8 cellular contexts compared by ENCODE assay signal in genomic region chr17:31549525-31550388, GRCh38.
DNase-seq lines count a peak whose midpoint lies in the region; ATAC-seq and TF ChIP-seq lines count a peak whose summit lies in the region.

No MANE protein-coding gene starts in this region.

- intact Hi-C loops in left lung (cut with DNase I) = loop anchor here (10.0 kb wide), 1 partner anchor 295 kb away; no protein-coding TSS in a partner anchor

- H3K27ac Mint-ChIP-seq in activated CD4-positive, alpha-beta T cell treated with anti-CD3 and anti-CD28 coated beads, Interleukin-2, amount 10 ng/mL, durations not matched to agents 7 days and 5 days = peak overlapping the region; percentile 85

- no peaks in the 10 kb centered on the region for H3K27me3 ChIP-seq in left lung

- peak; percentile 81 for ATAC-seq in HG03432 (IDR thresholded peaks at IDR 0.05; ENCODE audit: unreplicated experiment)
- ATAC-seq in left lung = peak; percentile 97

- CTCF ChIA-PET in activated CD4-positive, alpha-beta T cell treated with anti-CD3 and anti-CD28 coated beads, Interleukin-2, amount 10 ng/mL, durations not matched to agents 7 days and 5 days (lab: Charles Lee) = interaction anchor here (0.9 to 1.7 kb wide), 4 partner anchors 9 to 589 kb away, joined by 3 to 6 read pairs (median 3); no protein-coding TSS in a partner anchor

- TF ChIP-seq CTCF in coronary artery (IDR thresholded peaks at IDR 0.05) = no peak
- TF ChIP-seq CTCF in left lung (IDR thresholded peaks at IDR 0.05) = no peak

- H3K27me3 Mint-ChIP-seq in activated CD4-positive, alpha-beta T cell treated with anti-CD3 and anti-CD28 coated beads, Interleukin-2, amount 10 ng/mL, durations not matched to agents 7 days and 5 days = peaks cover 11% of the 10 kb centered on the region

- peaks cover 0 to 11% of the 10 kb centered on the region in 2 donors for H3K4me1 ChIP-seq in left lung

- no peaks in the 10 kb centered on the region for H3K9me3 ChIP-seq in left lung

- no peaks in the 10 kb centered on the region for H3K36me3 ChIP-seq in left lung

- peak; percentile 74 for TF ChIP-seq POLR2A in GM19193 (IDR thresholded peaks at IDR 0.05; ENCODE audit: extremely low read depth, insufficient read depth, insufficient read length)

- no peaks in the 10 kb centered on the region for H3K36me3 Mint-ChIP-seq in activated CD4-positive, alpha-beta T cell treated with anti-CD3 and anti-CD28 coated beads, Interleukin-2, amount 10 ng/mL, durations not matched to agents 7 days and 5 days (ENCODE audit: low read depth)

- no peaks in the 10 kb centered on the region for H3K9me3 Mint-ChIP-seq in activated CD4-positive, alpha-beta T cell treated with anti-CD3 and anti-CD28 coated beads, Interleukin-2, amount 10 ng/mL, durations not matched to agents 7 days and 5 days

- POLR2A ChIA-PET in activated CD4-positive, alpha-beta T cell treated with anti-CD3 and anti-CD28 coated beads, Interleukin-2, amount 10 ng/mL, durations not matched to agents 7 days and 5 days (lab: Charles Lee) = interaction anchor here (0.6 kb wide), 1 partner anchor 338 kb away, joined by 4 read pairs; no protein-coding TSS in a partner anchor

- H3K27ac ChIP-seq in coronary artery (peak overlapping the region; percentile 85 to 87), left lung (peak overlapping the region; percentile 85 to 96)

- DNase-seq in Ammon's horn (ENCODE audit: low spot score) = peak; percentile 95
- peak; percentile 81 for DNase-seq in NCI-H510A treated with DMSO at 0.1 percent for 48 hours (lab: John Stamatoyannopoulos, UW)
- DNase-seq in activated CD4-positive, alpha-beta T cell treated with anti-CD3 and anti-CD28 coated beads, Interleukin-2, amount 10 ng/mL, durations not matched to agents 7 days and 5 days = peak; percentile 89
- peak; percentile 97 for DNase-seq in coronary artery (ENCODE audit: low spot score)
- DNase-seq in left lung = peak; percentile 93 to 96
- peak; percentile 97 to 99 for DNase-seq in stimulated activated CD4-positive, alpha-beta T cell treated with anti-CD3 and anti-CD28 coated beads, Interleukin-2, amount 100 ng/mL, for 24 hours

- peak overlapping the region; percentile 80 for H3K4me3 Mint-ChIP-seq in activated CD4-positive, alpha-beta T cell treated with anti-CD3 and anti-CD28 coated beads, Interleukin-2, amount 10 ng/mL, durations not matched to agents 7 days and 5 days

- peak overlapping the region; percentile 90 for H3K4me3 ChIP-seq in coronary artery
- peak overlapping the region; percentile 72 to 82 for H3K4me3 ChIP-seq in left lung

- H3K4me1 Mint-ChIP-seq in activated CD4-positive, alpha-beta T cell treated with anti-CD3 and anti-CD28 coated beads, Interleukin-2, amount 10 ng/mL, durations not matched to agents 7 days and 5 days = peaks cover 22% of the 10 kb centered on the region

Comparison
In these comparisons a context has a peak if more than half of its experiments do, and no peak if none do; other contexts are left out.
1. Peak in every context shown above with its lines: DNase-seq, ATAC-seq, H3K4me3 ChIP-seq and H3K27ac ChIP-seq.